In the genomic region with DNA sequence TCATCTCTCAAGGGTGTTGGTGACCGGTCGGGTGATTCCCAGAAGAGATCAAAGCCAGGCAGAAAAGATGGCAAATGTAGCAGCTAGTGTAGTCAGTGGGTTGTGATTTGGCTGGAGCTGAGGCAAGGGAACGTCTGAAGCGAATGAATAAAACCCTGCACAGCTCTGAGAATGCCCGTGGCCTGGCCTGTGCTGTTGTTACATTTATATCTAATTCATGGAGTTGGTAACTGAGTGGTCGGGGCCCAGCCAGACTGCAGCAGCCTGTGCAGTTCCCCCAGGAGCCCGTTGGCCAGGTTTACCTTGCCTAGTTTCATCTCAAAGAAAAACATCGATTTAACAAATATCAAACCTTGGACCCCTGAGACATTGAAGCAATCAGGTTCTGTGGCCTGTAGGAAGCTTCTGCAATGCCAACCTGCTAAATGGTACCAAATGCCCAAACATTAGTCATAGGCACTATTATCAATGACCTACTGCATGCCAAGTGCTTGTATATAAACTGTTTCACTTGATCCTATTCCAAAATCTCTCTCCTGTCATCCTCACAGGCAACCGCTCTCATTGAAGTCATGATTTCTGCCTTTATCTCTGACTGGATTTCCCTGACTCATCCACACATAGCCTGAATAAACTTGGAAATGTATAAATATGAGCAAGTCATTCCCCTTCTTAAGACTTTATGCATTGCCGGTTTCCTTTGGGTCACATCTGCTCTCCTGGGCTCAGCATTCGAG, we compare ENCODE assay signal across 1 cellular context.
TF ChIP-seq lines count a peak whose summit lies in the region.

No MANE protein-coding gene starts in this region.

TF ChIP-seq in HCT116, 20 proteins besides CTCF, POLR2A, EP300 and RAD21 (continued from another document):
- TF ChIP-seq, protein P1, sequence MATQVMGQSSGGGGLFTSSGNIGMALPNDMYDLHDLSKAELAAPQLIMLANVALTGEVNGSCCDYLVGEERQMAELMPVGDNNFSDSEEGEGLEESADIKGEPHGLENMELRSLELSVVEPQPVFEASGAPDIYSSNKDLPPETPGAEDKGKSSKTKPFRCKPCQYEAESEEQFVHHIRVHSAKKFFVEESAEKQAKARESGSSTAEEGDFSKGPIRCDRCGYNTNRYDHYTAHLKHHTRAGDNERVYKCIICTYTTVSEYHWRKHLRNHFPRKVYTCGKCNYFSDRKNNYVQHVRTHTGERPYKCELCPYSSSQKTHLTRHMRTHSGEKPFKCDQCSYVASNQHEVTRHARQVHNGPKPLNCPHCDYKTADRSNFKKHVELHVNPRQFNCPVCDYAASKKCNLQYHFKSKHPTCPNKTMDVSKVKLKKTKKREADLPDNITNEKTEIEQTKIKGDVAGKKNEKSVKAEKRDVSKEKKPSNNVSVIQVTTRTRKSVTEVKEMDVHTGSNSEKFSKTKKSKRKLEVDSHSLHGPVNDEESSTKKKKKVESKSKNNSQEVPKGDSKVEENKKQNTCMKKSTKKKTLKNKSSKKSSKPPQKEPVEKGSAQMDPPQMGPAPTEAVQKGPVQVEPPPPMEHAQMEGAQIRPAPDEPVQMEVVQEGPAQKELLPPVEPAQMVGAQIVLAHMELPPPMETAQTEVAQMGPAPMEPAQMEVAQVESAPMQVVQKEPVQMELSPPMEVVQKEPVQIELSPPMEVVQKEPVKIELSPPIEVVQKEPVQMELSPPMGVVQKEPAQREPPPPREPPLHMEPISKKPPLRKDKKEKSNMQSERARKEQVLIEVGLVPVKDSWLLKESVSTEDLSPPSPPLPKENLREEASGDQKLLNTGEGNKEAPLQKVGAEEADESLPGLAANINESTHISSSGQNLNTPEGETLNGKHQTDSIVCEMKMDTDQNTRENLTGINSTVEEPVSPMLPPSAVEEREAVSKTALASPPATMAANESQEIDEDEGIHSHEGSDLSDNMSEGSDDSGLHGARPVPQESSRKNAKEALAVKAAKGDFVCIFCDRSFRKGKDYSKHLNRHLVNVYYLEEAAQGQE (IDR thresholded peaks at IDR 0.05; ENCODE audit: low read depth), result no peak
- TF ChIP-seq CEBPB (IDR thresholded peaks at IDR 0.05; ENCODE audit: low read depth) (no peak), EGR1 (IDR thresholded peaks at IDR 0.05; ENCODE audit: low read depth) (no peak)
TF ChIP-seq in HCT116: peak in this region for 0.
